In genomic region chr1:214958491-214958890, GRCh38 we compare ENCODE assay signal across 12 cellular contexts.
"Had no signal": no experiment of that assay in that cellular context is flagged by ENCODE, and none has a peak within 500 bp of the region (broad histone marks: within the 10 kb centered on the region; RNA-seq: fewer than 3 reads in every experiment).

No MANE protein-coding gene starts in this region.

- ATAC-seq: activated T-cell treated with anti-CD3 and anti-CD28 coated beads, Interleukin-2, amount 50 U/mL, for 4 hours; gastrocnemius medialis had no signal

- H3K4me3 ChIP-seq: gastrocnemius medialis, ovary, tibial artery, uterus had no signal

- H3K9me3 Mint-ChIP-seq: activated CD4-positive, alpha-beta memory T cell treated with anti-CD3 and anti-CD28 coated beads for 36 hours; activated naive CD8-positive, alpha-beta T cell treated with anti-CD3 and anti-CD28 coated beads, Interleukin-2, amount 10 ng/mL, durations not matched to agents 7 days and 5 days; activated T-cell treated with anti-CD3 and anti-CD28 coated beads, Interleukin-2, amount 50 U/mL, for 4 hours; neural crest cell; T-helper 2 cell treated with Interferon-gamma antibody and Interleukin-4, amounts not matched to agents 5 μg/mL and 100 μg/mL, for 36 hours had no signal

- H3K36me3 ChIP-seq: gastrocnemius medialis, ovary, tibial artery, uterus had no signal

- H3K9me3 ChIP-seq: gastrocnemius medialis, ovary had no signal

- H3K27me3 ChIP-seq: gastrocnemius medialis, ovary, tibial artery, uterus had no signal

- H3K27ac ChIP-seq: ovary, tibial artery, uterus had no signal

- H3K27me3 Mint-ChIP-seq: activated CD4-positive, alpha-beta memory T cell treated with anti-CD3 and anti-CD28 coated beads for 36 hours had no signal

- H3K4me1 ChIP-seq: gastrocnemius medialis, tibial artery, uterus had no signal

- DNase-seq: activated CD4-positive, alpha-beta memory T cell treated with anti-CD3 and anti-CD28 coated beads for 36 hours; activated effector memory CD4-positive, alpha-beta T cell treated with anti-CD3 and anti-CD28 coated beads, Interleukin-2, amount 50 U/mL, for 16 hours; activated naive CD8-positive, alpha-beta T cell treated with anti-CD3 and anti-CD28 coated beads, Interleukin-2, amount 10 ng/mL, durations not matched to agents 7 days and 5 days; activated T-cell treated with anti-CD3 and anti-CD28 coated beads, Interleukin-2, amount 50 U/mL, for 4 hours; aorta; gastrocnemius medialis; ovary; tibial artery; uterus had no signal

- H3K27ac Mint-ChIP-seq: activated CD4-positive, alpha-beta memory T cell treated with anti-CD3 and anti-CD28 coated beads for 36 hours; activated naive CD8-positive, alpha-beta T cell treated with anti-CD3 and anti-CD28 coated beads, Interleukin-2, amount 10 ng/mL, durations not matched to agents 7 days and 5 days; T-helper 2 cell treated with Interferon-gamma antibody and Interleukin-4, amounts not matched to agents 5 μg/mL and 100 μg/mL, for 36 hours had no signal

- FAIRE-seq: colon had no signal

- H3K4me3 Mint-ChIP-seq: activated CD4-positive, alpha-beta memory T cell treated with anti-CD3 and anti-CD28 coated beads for 36 hours; activated naive CD8-positive, alpha-beta T cell treated with anti-CD3 and anti-CD28 coated beads, Interleukin-2, amount 10 ng/mL, durations not matched to agents 7 days and 5 days; activated T-cell treated with anti-CD3 and anti-CD28 coated beads, Interleukin-2, amount 50 U/mL, for 4 hours; neural crest cell; T-helper 2 cell treated with Interferon-gamma antibody and Interleukin-4, amounts not matched to agents 5 μg/mL and 100 μg/mL, for 36 hours had no signal

- H3K4me1 Mint-ChIP-seq: activated naive CD8-positive, alpha-beta T cell treated with anti-CD3 and anti-CD28 coated beads, Interleukin-2, amount 10 ng/mL, durations not matched to agents 7 days and 5 days had no signal

- H3K36me3 Mint-ChIP-seq: activated CD4-positive, alpha-beta memory T cell treated with anti-CD3 and anti-CD28 coated beads for 36 hours; activated naive CD8-positive, alpha-beta T cell treated with anti-CD3 and anti-CD28 coated beads, Interleukin-2, amount 10 ng/mL, durations not matched to agents 7 days and 5 days had no signal
